11 cellular contexts compared by ENCODE assay signal in genomic region chr1:77036560-77036959, GRCh38.
A peak's percentile ranks its signal among the peaks of the same experiment; 100 is the strongest.
DNase-seq lines count a peak whose midpoint lies in the region; ATAC-seq and TF ChIP-seq lines count a peak whose summit lies in the region.
"Had no signal": no experiment of that assay in that cellular context is flagged by ENCODE, and none has a peak within 500 bp of the region (broad histone marks: within the 10 kb centered on the region; RNA-seq: fewer than 3 reads in every experiment).

No MANE protein-coding gene starts in this region.

- POLR2A ChIA-PET in OCI-LY7 (lab: Charles Lee) = interaction anchor here (0.6 kb wide), 1 partner anchor 1031 kb away, joined by 3 read pairs; no protein-coding TSS in a partner anchor

- peak; percentile 42 for DNase-seq in Daoy (ENCODE audit: low read depth)
- peak; percentile 37 for DNase-seq in HT-29 (ENCODE audit: low spot score)
- DNase-seq in activated CD4-positive, alpha-beta T cell treated with anti-CD3 and anti-CD28 coated beads, Interleukin-2, amount 50 U/mL, for 48 hours = peak; percentile 4 to 12
- DNase-seq in foreskin fibroblast = peak; percentile 24 to 69
- DNase-seq in left ventricle myocardium inferior = no peak
- DNase-seq in OCI-LY7 (ENCODE audit: low spot score) = no peak
- no peak for DNase-seq in ureter (ENCODE audit: low spot score)
- DNase-seq: KBM-7, NCI-H524 treated with DMSO at 0.1 percent for 48 hours had no signal

- H3K9me3 ChIP-seq in left ventricle myocardium inferior (replicated peaks) = peaks cover 7% of the 10 kb centered on the region
- H3K9me3 ChIP-seq in OCI-LY7 (ENCODE audit: low read length) = no peaks in the 10 kb centered on the region

- CTCF ChIA-PET in OCI-LY7 (lab: Charles Lee; ENCODE audit: unreplicated experiment) = no interaction called here

- intact Hi-C loops in left ventricle myocardium inferior (cut with micrococcal nuclease) = no loop called here
- intact Hi-C loops in OCI-LY7 (cut with micrococcal nuclease; ENCODE audit: unreplicated experiment) = no loop called here

- H3K79me2 ChIP-seq in OCI-LY7 (ENCODE audit: insufficient read depth, low read depth, low read length) = no peaks in the 10 kb centered on the region

- H3K4me3 ChIP-seq in foreskin fibroblast (ENCODE audit: low read depth in 1 of 2, low read length in 2 of 2) = no peak overlapping the region
- H3K4me3 ChIP-seq in left ventricle myocardium inferior = no peak overlapping the region
- no peak overlapping the region for H3K4me3 ChIP-seq in OCI-LY7 (ENCODE audit: low read depth, low read length, poor library complexity, severe bottlenecking)

- no peak overlapping the region for H2AFZ ChIP-seq in OCI-LY7 (ENCODE audit: low read length)

- no peak overlapping the region for H3K4me2 ChIP-seq in OCI-LY7 (ENCODE audit: low read length)

- no peak overlapping the region for H3K27ac ChIP-seq in left ventricle myocardium inferior (replicated peaks)
- H3K27ac ChIP-seq in OCI-LY7 (ENCODE audit: low read depth, low read length, poor library complexity, severe bottlenecking) = no peak overlapping the region

- H3K4me1 ChIP-seq in left ventricle myocardium inferior (no peaks in the 10 kb centered on the region), OCI-LY7 (ENCODE audit: insufficient read depth, low read length, poor library complexity, severe bottlenecking) (no peaks in the 10 kb centered on the region)

- no TSS peak for BruUV-seq in OCI-LY7 (replicated peaks; lab: Mats Ljungman, UMichigan)

- H3K9me2 ChIP-seq in OCI-LY7 (ENCODE audit: insufficient read depth, low read length) = no peaks in the 10 kb centered on the region

- no peaks in the 10 kb centered on the region for H4K20me1 ChIP-seq in OCI-LY7 (ENCODE audit: insufficient read depth, low read length)

- no peak for ATAC-seq in HG03432 (IDR thresholded peaks at IDR 0.05; ENCODE audit: unreplicated experiment)
- ATAC-seq: activated T-cell treated with anti-CD3 and anti-CD28 coated beads, Interleukin-2, amount 50 U/mL, for 72 hours had no signal

- no peak for TF ChIP-seq CTCF in foreskin fibroblast (IDR thresholded peaks at IDR 0.05; ENCODE audit: low read depth, low read length)
- no peak for TF ChIP-seq CTCF in left ventricle myocardium inferior (IDR thresholded peaks at IDR 0.05; ENCODE audit: borderline replicate concordance)
- no peak for TF ChIP-seq CTCF in OCI-LY7 (conservative IDR thresholded peaks at IDR 0.05; ENCODE audit: low read length)

- H3K27me3 ChIP-seq in left ventricle myocardium inferior (ENCODE audit: low read depth) = peaks cover 11% of the 10 kb centered on the region

- H3K36me3 ChIP-seq in left ventricle myocardium inferior (no peaks in the 10 kb centered on the region), OCI-LY7 (ENCODE audit: insufficient read depth, low read length) (no peaks in the 10 kb centered on the region)

Comparison
In these comparisons a context has a peak if more than half of its experiments do, and no peak if none do; other contexts are left out.
1. DNase-seq: peak in Daoy (single experiment), HT-29 (single experiment), activated CD4-positive, alpha-beta T cell treated with anti-CD3 and anti-CD28 coated beads, Interleukin-2, amount 50 U/mL, for 48 hours (2 of 2) and foreskin fibroblast (2 of 2); none in left ventricle myocardium inferior (single experiment), OCI-LY7 (single experiment) and ureter (single experiment).